Comparison of ENCODE assay signal across 20 cellular contexts in the genomic region with DNA sequence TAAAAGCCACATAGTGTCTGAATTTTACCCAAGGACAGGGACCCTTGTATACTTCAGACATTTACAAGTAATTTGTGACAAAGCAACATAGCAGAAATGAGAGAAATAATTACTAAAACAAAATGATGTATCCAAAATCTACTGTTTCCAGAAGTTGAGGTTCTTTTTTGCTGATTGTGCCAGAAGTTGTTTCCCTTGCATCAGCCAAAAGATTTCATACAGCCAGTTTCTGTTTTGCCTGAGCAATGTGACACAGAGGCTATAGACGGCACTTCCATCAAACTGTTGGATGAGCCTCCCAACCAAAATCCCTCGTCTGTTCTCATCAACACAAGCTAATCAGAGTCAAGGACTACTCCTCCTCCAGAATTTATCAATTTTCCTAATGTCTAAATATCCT.
DNase-seq lines count a peak whose midpoint lies in the region; ATAC-seq, FAIRE-seq and TF ChIP-seq lines count a peak whose summit lies in the region.
"Had no signal": no experiment of that assay in that cellular context is flagged by ENCODE, and none has a peak within 500 bp of the region (broad histone marks: within the 10 kb centered on the region; RNA-seq: fewer than 3 reads in every experiment).

No MANE protein-coding gene starts in this region.

- FAIRE-seq in endothelial cell of umbilical vein (lab: Jason Lieb, UNC): peak; percentile 62
- FAIRE-seq: GM12892, GM18507, H54 had no signal

- H3K4me3 ChIP-seq in IMR-90 (ENCODE audit: insufficient read depth, low read depth, low read length) (no peak overlapping the region), endothelial cell of umbilical vein (replicated peaks in 1 of 3; ENCODE audit: insufficient read depth in 1 of 3, low read depth in 1 of 3, low read length in 3 of 3) (no peak overlapping the region), fibroblast of villous mesenchyme (ENCODE audit: low read depth, low read length) (no peak overlapping the region), foreskin fibroblast (ENCODE audit: low read depth in 1 of 2, low read length in 2 of 2) (no peak overlapping the region)
- H3K4me3 ChIP-seq: BLaER1, GM23338 had no signal

- POLR2A ChIA-PET in IMR-90 (lab: Charles Lee; ENCODE audit: unreplicated experiment) (no interaction called here), endothelial cell of umbilical vein (lab: Charles Lee) (no interaction called here)

- H2BK5ac ChIP-seq in IMR-90 (ENCODE audit: low read depth, low read length, poor library complexity, severe bottlenecking): no peak overlapping the region

- no peak for TF ChIP-seq CTCF in IMR-90 (conservative IDR thresholded peaks at IDR 0.05; ENCODE audit: low read depth, low read length)
- TF ChIP-seq CTCF in endothelial cell of umbilical vein (IDR thresholded peaks at IDR 0.05; ENCODE audit: extremely low read depth in 1 of 2, insufficient read depth in 1 of 2, low read depth in 1 of 2, low read length in 2 of 2): no peak
- TF ChIP-seq CTCF in fibroblast of villous mesenchyme (IDR thresholded peaks at IDR 0.05; ENCODE audit: insufficient read depth, low read depth, low read length): no peak
- no peak for TF ChIP-seq CTCF in foreskin fibroblast (IDR thresholded peaks at IDR 0.05; ENCODE audit: low read depth, low read length)

- no peaks in the 10 kb centered on the region for H3K79me1 ChIP-seq in IMR-90 (ENCODE audit: low read depth in 1 of 2, low read length in 2 of 2)

- H3K56ac ChIP-seq in IMR-90 (ENCODE audit: extremely low read depth, insufficient read depth, low read length): no peak overlapping the region

- H3K36me3 ChIP-seq in IMR-90 (ENCODE audit: control insufficient read depth, insufficient read depth, low read length) (no peaks in the 10 kb centered on the region), endothelial cell of umbilical vein (ENCODE audit: control insufficient read depth in 2 of 2, extremely low read depth in 1 of 2, insufficient read depth in 2 of 2, low read length in 2 of 2) (no peaks in the 10 kb centered on the region)
- H3K36me3 ChIP-seq: BLaER1 had no signal

- H3K9ac ChIP-seq in IMR-90 (ENCODE audit: low read depth, low read length) (no peak overlapping the region), endothelial cell of umbilical vein (replicated peaks; ENCODE audit: extremely low read depth, insufficient read depth, low read length) (no peak overlapping the region)
- H3K9ac ChIP-seq: BLaER1 had no signal

- H3K79me2 ChIP-seq in endothelial cell of umbilical vein (ENCODE audit: control insufficient read depth, insufficient read depth, low read length): no peaks in the 10 kb centered on the region

- no peak overlapping the region for H2AK9ac ChIP-seq in IMR-90 (replicated peaks; ENCODE audit: low read depth, low read length, poor library complexity)

- no peak overlapping the region for H3K4ac ChIP-seq in IMR-90 (ENCODE audit: low read depth, low read length)

- WGBS in IMR-90 (ENCODE audit: extremely low coverage in 2 of 2, insufficient read length in 1 of 2), 2 experiments: 67% methylated on average over 1 of the region's 2 CpGs; no CpG with 5 or more reads in 1 of the 2 experiments

- CTCF ChIA-PET in IMR-90 (lab: Yijun Ruan, JAX) (no interaction called here), endothelial cell of umbilical vein (lab: Charles Lee) (no interaction called here)

- no peak overlapping the region for H2BK120ac ChIP-seq in IMR-90 (ENCODE audit: low read depth, low read length)

- ATAC-seq in IMR-90 (ENCODE audit: low read depth): no peak
- ATAC-seq: GM23338, HCT116 had no signal

- no peak for DNase-seq in IMR-90
- peak; percentile 9 for DNase-seq in RPMI7951 (ENCODE audit: low read depth)
- DNase-seq in endothelial cell of umbilical vein (ENCODE audit: low read depth, low spot score): no peak
- DNase-seq in fibroblast of villous mesenchyme (ENCODE audit: low read depth): peak; percentile 11
- no peak for DNase-seq in HPDE6-E6E7 (ENCODE audit: extremely low spot score)
- DNase-seq in foreskin fibroblast: no peak
- DNase-seq in NCI-H1694 (lab: John Stamatoyannopoulos, UW): no peak
- DNase-seq in NCI-H82 (lab: John Stamatoyannopoulos, UW): no peak
- DNase-seq: 8988T; CD4-positive, alpha-beta memory T cell; DMS153; DMS79; GDM1; HFFc6 had no signal

- dilution Hi-C loops in IMR-90 (cut with HindIII; ENCODE audit: low sequenced_read_pairs, unreplicated experiment) (no loop called here), endothelial cell of umbilical vein (cut with MboI; ENCODE audit: extremely low pct_ligation_motif_present, low sequenced_read_pairs) (no loop called here)

- no peaks in the 10 kb centered on the region for H4K20me1 ChIP-seq in IMR-90 (ENCODE audit: insufficient read depth, low read length)
- H4K20me1 ChIP-seq in endothelial cell of umbilical vein (replicated peaks; ENCODE audit: control insufficient read depth, extremely low read depth, insufficient read depth, low read length): no peaks in the 10 kb centered on the region
- H4K20me1 ChIP-seq: BLaER1 had no signal

- no peak overlapping the region for H2AK5ac ChIP-seq in IMR-90 (ENCODE audit: low read depth, low read length)

- H4K8ac ChIP-seq in IMR-90 (ENCODE audit: low read depth in 2 of 2, low read length in 2 of 2): no peak overlapping the region

- no peak overlapping the region for H3K18ac ChIP-seq in IMR-90 (ENCODE audit: low read depth, low read length)

- no peak overlapping the region for H2BK15ac ChIP-seq in IMR-90 (ENCODE audit: low read depth, low read length)

- H3K23ac ChIP-seq in IMR-90 (ENCODE audit: low read depth, low read length): no peak overlapping the region

- no peak for TF ChIP-seq POLR2A in IMR-90 (IDR thresholded peaks at IDR 0.05; ENCODE audit: low read depth, low read length)
- TF ChIP-seq POLR2A in endothelial cell of umbilical vein (IDR thresholded peaks at IDR 0.05; ENCODE audit: low read depth, low read length): no peak

- H3K27ac ChIP-seq in IMR-90 (ENCODE audit: insufficient read depth, low read length) (no peak overlapping the region), endothelial cell of umbilical vein (ENCODE audit: insufficient read depth, low read depth, low read length) (no peak overlapping the region)
- H3K27ac ChIP-seq: BLaER1 had no signal

- no peak overlapping the region for H4K5ac ChIP-seq in IMR-90 (ENCODE audit: low read depth, low read length)

- in situ Hi-C loops in IMR-90 (cut with MboI; ENCODE audit: low sequenced_read_pairs): no loop called here

- H2AFZ ChIP-seq in IMR-90 (replicated peaks; ENCODE audit: low read length, poor library complexity) (no peak overlapping the region), endothelial cell of umbilical vein (ENCODE audit: low read depth, low read length) (no peak overlapping the region)
- H2AFZ ChIP-seq: GM23338 had no signal

- H3K4me1 ChIP-seq in IMR-90 (ENCODE audit: control insufficient read depth, insufficient read depth, low read length) (peaks cover 2% of the 10 kb centered on the region; the same call in 1 of the 2 replicates), endothelial cell of umbilical vein (ENCODE audit: control insufficient read depth, extremely low read depth, insufficient read depth, low read length) (no peaks in the 10 kb centered on the region)
- H3K4me1 ChIP-seq: BLaER1 had no signal

- no peaks in the 10 kb centered on the region for H3K9me1 ChIP-seq in IMR-90 (ENCODE audit: insufficient read depth, low read length)
- H3K9me1 ChIP-seq in endothelial cell of umbilical vein (replicated peaks; ENCODE audit: control insufficient read depth, extremely low read depth, insufficient read depth, low read length): no peaks in the 10 kb centered on the region

- no peak overlapping the region for H4K91ac ChIP-seq in IMR-90 (ENCODE audit: insufficient read depth, low read depth, low read length)

- H3K9me3 ChIP-seq in IMR-90 (ENCODE audit: control insufficient read depth, insufficient read depth, low read length): no peaks in the 10 kb centered on the region
- H3K9me3 ChIP-seq in endothelial cell of umbilical vein (replicated peaks; ENCODE audit: control insufficient read depth, insufficient read depth, low read length): peaks cover 5% of the 10 kb centered on the region

- TF ChIP-seq RAD21 in IMR-90 (IDR thresholded peaks at IDR 0.05; ENCODE audit: low read length): no peak

- no TSS peak for BruUV-seq in IMR-90 (replicated peaks; lab: Mats Ljungman, UMichigan)
- no TSS peak for BruUV-seq in endothelial cell of umbilical vein (replicated peaks; lab: Mats Ljungman, UMichigan)

- H3K4me2 ChIP-seq in IMR-90 (ENCODE audit: low read depth, low read length) (no peak overlapping the region), endothelial cell of umbilical vein (ENCODE audit: insufficient read depth, low read length) (no peak overlapping the region)
- H3K4me2 ChIP-seq: BLaER1, GM23338 had no signal

- H3K14ac ChIP-seq in IMR-90 (replicated peaks; ENCODE audit: low read depth, low read length): no peak overlapping the region

- no peaks in the 10 kb centered on the region for H3K27me3 ChIP-seq in IMR-90 (ENCODE audit: control insufficient read depth, insufficient read depth, low read length)
- H3K27me3 ChIP-seq in endothelial cell of umbilical vein (ENCODE audit: control insufficient read depth in 2 of 2, insufficient read depth in 2 of 2, low read length in 2 of 2): no peaks in the 10 kb centered on the region
- H3K27me3 ChIP-seq: BLaER1 had no signal

- intact Hi-C loops in IMR-90 (cut with micrococcal nuclease): no loop called here
- intact Hi-C loops in endothelial cell of umbilical vein (cut with micrococcal nuclease): no loop called here

- H2BK20ac ChIP-seq in IMR-90 (ENCODE audit: low read depth, low read length): no peak overlapping the region

TF ChIP-seq in IMR-90, 13 proteins besides CTCF, POLR2A, EP300 and RAD21 (continues in another document):
- TF ChIP-seq USF2 (IDR thresholded peaks at IDR 0.05; ENCODE audit: low read depth, low read length) (no peak), MAZ (IDR thresholded peaks at IDR 0.05; ENCODE audit: borderline replicate concordance, low read depth, low read length) (no peak)

TF ChIP-seq in endothelial cell of umbilical vein, 7 proteins besides CTCF, POLR2A, EP300 and RAD21:
- TF ChIP-seq GATA2 (IDR thresholded peaks at IDR 0.05; ENCODE audit: insufficient read depth, insufficient read length, low read depth, low read length) (no peak), MYC (IDR thresholded peaks at IDR 0.05; ENCODE audit: low read depth, low read length) (no peak), MAX (IDR thresholded peaks at IDR 0.05; ENCODE audit: insufficient read depth, insufficient read length) (no peak), POLR2AphosphoS5 (IDR thresholded peaks at IDR 0.05; ENCODE audit: insufficient read depth, low read depth, low read length) (no peak), EZH2 (IDR thresholded peaks at IDR 0.05; ENCODE audit: borderline replicate concordance, low read depth, low read length, severe bottlenecking) (no peak), JUN (IDR thresholded peaks at IDR 0.05; ENCODE audit: borderline replicate concordance, insufficient read depth, insufficient read length, low read depth) (no peak), FOS (IDR thresholded peaks at IDR 0.05; ENCODE audit: borderline replicate concordance, insufficient read depth, low read length) (no peak)

Comparison
In these comparisons a context has a peak if more than half of its experiments do, and no peak if none do; other contexts are left out.
1. DNase-seq: peak in RPMI7951 (single experiment) and fibroblast of villous mesenchyme (single experiment); none in IMR-90 (single experiment), endothelial cell of umbilical vein (single experiment), HPDE6-E6E7 (single experiment), foreskin fibroblast (0 of 2), NCI-H1694 (single experiment) and NCI-H82 (single experiment).